ENCODE assay signal across 8 cellular contexts in genomic region chr19:57821095-57821890, GRCh38. TPM values are rescaled to one million over a fixed set of nuclear protein-coding genes. Genes with fewer than 3 reads are reported as not detected.
A peak's percentile ranks its signal among the peaks of the same experiment; 100 is the strongest.
DNase-seq lines count a peak whose midpoint lies in the region; ATAC-seq, FAIRE-seq and TF ChIP-seq lines count a peak whose summit lies in the region.
"Not testable (repeated sequence)": the region's sequence is repeated elsewhere in the genome, so short reads cannot be mapped to it uniquely, and the experiment has no call there.

No MANE protein-coding gene starts in this region.

- peak overlapping the region; percentile 86 for H3K4me2 ChIP-seq in GM23338
- peak overlapping the region; percentile 94 for H3K4me2 ChIP-seq in astrocyte (ENCODE audit: low read length)
- H3K4me2 ChIP-seq in trophoblast cell (ENCODE audit: low read length) = peak overlapping the region; percentile 94

- not testable (repeated sequence) for H3K9me3 Mint-ChIP-seq in GM23338; activated CD4-positive, alpha-beta memory T cell treated with anti-CD3 and anti-CD28 coated beads for 36 hours; astrocyte (ENCODE audit: unreplicated experiment)

- POLR2A ChIA-PET in activated CD4-positive, alpha-beta memory T cell treated with anti-CD3 and anti-CD28 coated beads for 36 hours (lab: Charles Lee) = not testable (repeated sequence)

- H3K4ac ChIP-seq in trophoblast cell (ENCODE audit: low read depth, low read length) = peak overlapping the region; percentile 97

- peaks cover 11% of the 10 kb centered on the region for H3K79me1 ChIP-seq in trophoblast cell (ENCODE audit: low read length)

- H3K36me3 Mint-ChIP-seq in GM23338 (ENCODE audit: low read depth) (peaks cover 49% of the 10 kb centered on the region), astrocyte (ENCODE audit: low read depth, unreplicated experiment) (peaks cover 13% of the 10 kb centered on the region)
- peaks cover 38% of the 10 kb centered on the region for H3K36me3 Mint-ChIP-seq in activated CD4-positive, alpha-beta memory T cell treated with anti-CD3 and anti-CD28 coated beads for 36 hours

- not testable (repeated sequence) for H4K12ac ChIP-seq in trophoblast cell (ENCODE audit: low read depth, low read length)

- not testable (repeated sequence) for H3K9me2 ChIP-seq in GM23338 (ENCODE audit: insufficient read depth)

- H3K9me3 ChIP-seq in NT2/D1 (ENCODE audit: insufficient read depth, low read length); astrocyte (ENCODE audit: insufficient read depth, low read depth, low read length); mesodermal cell (ENCODE audit: control insufficient read depth, low read length); trophoblast cell (ENCODE audit: insufficient read depth, low read depth, low read length): not testable (repeated sequence)

- H3K14ac ChIP-seq in trophoblast cell (ENCODE audit: low read length) = not testable (repeated sequence)

- H2AFZ ChIP-seq in GM23338; astrocyte (ENCODE audit: low read depth, low read length); trophoblast cell (ENCODE audit: insufficient read depth, low read length, poor library complexity): not testable (repeated sequence)

- H3K4me1 ChIP-seq in GM23338 (ENCODE audit: insufficient read depth) (peaks cover 31% of the 10 kb centered on the region), trophoblast cell (ENCODE audit: control insufficient read depth in 1 of 2, insufficient read depth in 2 of 2, low read length in 2 of 2) (peaks cover 10 to 18% of the 10 kb centered on the region in 2 experiments)
- not testable (repeated sequence) for H3K4me1 ChIP-seq in NT2/D1 (ENCODE audit: insufficient read depth, insufficient read length); astrocyte (ENCODE audit: insufficient read depth, low read length); mesodermal cell (ENCODE audit: control insufficient read depth, insufficient read depth, low read length, poor library complexity, severe bottlenecking)

- H2AK5ac ChIP-seq in trophoblast cell (ENCODE audit: low read length) = not testable (repeated sequence)

- not testable (repeated sequence) for DNase-seq in AG10803 (ENCODE audit: low read depth); GM23338 (ENCODE audit: low spot score); NT2/D1 (ENCODE audit: low read depth, low spot score); activated CD4-positive, alpha-beta memory T cell treated with anti-CD3 and anti-CD28 coated beads for 36 hours; astrocyte (ENCODE audit: low read depth); fibroblast of pulmonary artery (ENCODE audit: low read depth); trophoblast cell

- not testable (repeated sequence) for H3F3A ChIP-seq in GM23338 (replicated peaks; ENCODE audit: low read depth)

- H4K20me1 ChIP-seq in GM23338 (replicated peaks; ENCODE audit: insufficient read depth) (peaks cover 50% of the 10 kb centered on the region), astrocyte (ENCODE audit: insufficient read depth, low read length) (peaks cover 34% of the 10 kb centered on the region)

- not testable (repeated sequence) for H3K27me3 Mint-ChIP-seq in GM23338 (ENCODE audit: insufficient read depth, low read depth, poor library complexity); activated CD4-positive, alpha-beta memory T cell treated with anti-CD3 and anti-CD28 coated beads for 36 hours; astrocyte (ENCODE audit: low read depth, unreplicated experiment)

- not testable (repeated sequence) for H4K91ac ChIP-seq in trophoblast cell (ENCODE audit: low read depth, low read length)

- not testable (repeated sequence) for H2BK5ac ChIP-seq in trophoblast cell (ENCODE audit: low read depth, low read length, poor library complexity)

- not testable (repeated sequence) for H3K27me3 ChIP-seq in GM23338 (ENCODE audit: insufficient read depth); NT2/D1 (ENCODE audit: insufficient read depth, insufficient read length); astrocyte (ENCODE audit: insufficient read depth, low read length); trophoblast cell (ENCODE audit: insufficient read depth, low read length)

- peaks cover 73% of the 10 kb centered on the region for H3K79me2 ChIP-seq in GM23338 (replicated peaks; ENCODE audit: insufficient read depth)
- peaks cover 70% of the 10 kb centered on the region for H3K79me2 ChIP-seq in astrocyte (ENCODE audit: insufficient read depth, low read length)
- H3K79me2 ChIP-seq in trophoblast cell (ENCODE audit: control insufficient read depth, insufficient read depth, low read length, poor library complexity) = peaks cover 11% of the 10 kb centered on the region

- H3K9ac ChIP-seq in NT2/D1 (ENCODE audit: insufficient read length, low read depth) = peak overlapping the region; percentile 21
- not testable (repeated sequence) for H3K9ac ChIP-seq in astrocyte (ENCODE audit: low read length); trophoblast cell (ENCODE audit: low read length)

- not testable (repeated sequence) for H3K36me3 ChIP-seq in GM23338 (ENCODE audit: insufficient read depth); astrocyte (ENCODE audit: insufficient read depth, low read length); trophoblast cell (ENCODE audit: control insufficient read depth in 1 of 2, insufficient read depth in 2 of 2, low read length in 2 of 2)
- H3K36me3 ChIP-seq in NT2/D1 (ENCODE audit: insufficient read depth, insufficient read length, low read length) = peaks cover 34% of the 10 kb centered on the region
- H3K36me3 ChIP-seq in mesodermal cell (ENCODE audit: control insufficient read depth, insufficient read depth, low read length) = peaks cover 29% of the 10 kb centered on the region

- CTCF ChIA-PET in activated CD4-positive, alpha-beta memory T cell treated with anti-CD3 and anti-CD28 coated beads for 36 hours (lab: Charles Lee) = not testable (repeated sequence)

- H3K27ac Mint-ChIP-seq in GM23338; astrocyte (ENCODE audit: unreplicated experiment): not testable (repeated sequence)
- H3K27ac Mint-ChIP-seq in activated CD4-positive, alpha-beta memory T cell treated with anti-CD3 and anti-CD28 coated beads for 36 hours = peak overlapping the region; percentile 95

- not testable (repeated sequence) for H3K27ac ChIP-seq in GM23338 (ENCODE audit: low read depth); astrocyte (ENCODE audit: low read depth, low read length); mesodermal cell (ENCODE audit: low read depth, low read length, severe bottlenecking); trophoblast cell (ENCODE audit: low read depth, low read length)

- peak overlapping the region; percentile 98; the same call in 1 of the 2 replicates for H3K4me3 ChIP-seq in AG10803 (ENCODE audit: low read length)
- peak overlapping the region; percentile 95 for H3K4me3 ChIP-seq in GM23338
- H3K4me3 ChIP-seq in NT2/D1 (ENCODE audit: insufficient read length, low read depth); trophoblast cell (ENCODE audit: low read depth, low read length): not testable (repeated sequence)
- H3K4me3 ChIP-seq in astrocyte (ENCODE audit: insufficient read depth, low read depth, low read length) = peak overlapping the region; percentile 97
- H3K4me3 ChIP-seq in fibroblast of pulmonary artery (replicated peaks; ENCODE audit: low read depth, low read length) = peak overlapping the region; percentile 96
- H3K4me3 ChIP-seq in mesodermal cell (ENCODE audit: extremely low read depth, insufficient read depth, low read length, poor library complexity, severe bottlenecking) = peak overlapping the region; percentile 100

- not testable (repeated sequence) for H2BK120ac ChIP-seq in trophoblast cell (ENCODE audit: insufficient read depth, low read length, poor library complexity)

- H3K4me1 Mint-ChIP-seq in GM23338 = peaks cover 43% of the 10 kb centered on the region
- peaks cover 45% of the 10 kb centered on the region for H3K4me1 Mint-ChIP-seq in activated CD4-positive, alpha-beta memory T cell treated with anti-CD3 and anti-CD28 coated beads for 36 hours (ENCODE audit: low read depth)
- peaks cover 22% of the 10 kb centered on the region for H3K4me1 Mint-ChIP-seq in astrocyte (ENCODE audit: low read depth, unreplicated experiment)

- H3K4me3 Mint-ChIP-seq in GM23338 (peak overlapping the region; percentile 95), astrocyte (ENCODE audit: unreplicated experiment) (peak overlapping the region; percentile 98)
- H3K4me3 Mint-ChIP-seq in activated CD4-positive, alpha-beta memory T cell treated with anti-CD3 and anti-CD28 coated beads for 36 hours = peak overlapping the region; percentile 98

- not testable (repeated sequence) for FAIRE-seq in astrocyte (lab: Jason Lieb, UNC)

- not testable (repeated sequence) for H3K23ac ChIP-seq in trophoblast cell (ENCODE audit: low read length)

- ATAC-seq in GM23338 = not testable (repeated sequence)

- TF ChIP-seq CTCF in AG10803 (conservative IDR thresholded peaks at IDR 0.05; ENCODE audit: low read length); GM23338 (conservative IDR thresholded peaks at IDR 0.05; ENCODE audit: low read depth in 2 of 2); astrocyte (IDR thresholded peaks at IDR 0.05; ENCODE audit: insufficient read depth, low read depth, low read length); fibroblast of pulmonary artery (IDR thresholded peaks at IDR 0.05; ENCODE audit: low read length, missing control alignments): not testable (repeated sequence)

- not testable (repeated sequence) for H4K8ac ChIP-seq in trophoblast cell (ENCODE audit: low read depth, low read length)

- intact Hi-C loops in activated CD4-positive, alpha-beta memory T cell treated with anti-CD3 and anti-CD28 coated beads for 36 hours (cut with micrococcal nuclease) = not testable (repeated sequence)

- H2BK12ac ChIP-seq in trophoblast cell (ENCODE audit: low read length) = not testable (repeated sequence)

- 93% methylated on average over 2 of the region's 6 CpGs; no CpG with 5 or more reads in 1 of the 2 experiments for WGBS in mesodermal cell (ENCODE audit: insufficient coverage in 2 of 2), 2 experiments
- WGBS in trophoblast cell (ENCODE audit: extremely low coverage, insufficient coverage, insufficient read length) = no CpG with 5 or more reads among the region's 6 CpGs

- not testable (repeated sequence) for H3K18ac ChIP-seq in trophoblast cell (ENCODE audit: low read length)

RNA-seq across cellular contexts. Expression of gene ZNF552, which starts 6.6 kb away (rescaled TPM):
- 15.7 and 18.9 TPM in 2 replicates for total RNA-seq in GM23338 (2014; rRNA removed; shearing (Covaris generic))
- polyA plus RNA-seq in GM23338 (2016; fragmentation: Nextera tagmentation; extraction: Ambion mirVana) = 7.7 and 11.7 TPM in 2 replicates
- 1 to 10 TPM; 4.8 to 6.1 TPM for total RNA-seq in activated CD4-positive, alpha-beta memory T cell treated with anti-CD3 and anti-CD28 coated beads for 36 hours
- 7.2 and 9.6 TPM in 2 replicates for total RNA-seq in astrocyte
- polyA plus RNA-seq in mesodermal cell (2013, experiment 1 of 2) = 3.3 TPM
- 4.7 TPM for polyA plus RNA-seq in mesodermal cell (2013, experiment 2 of 2)
- polyA plus RNA-seq in trophoblast cell (2013) = 12.1 and 12.7 TPM in 2 replicates

RNA-seq across cellular contexts. Expression of gene ZNF587B, which starts 8.8 kb away (rescaled TPM):
- total RNA-seq in GM23338 (2014; rRNA removed; shearing (Covaris generic)) = 62.0 and 69.9 TPM in 2 replicates
- polyA plus RNA-seq in GM23338 (2016; fragmentation: Nextera tagmentation; extraction: Ambion mirVana) = 13.7 and 16.6 TPM in 2 replicates
- total RNA-seq in activated CD4-positive, alpha-beta memory T cell treated with anti-CD3 and anti-CD28 coated beads for 36 hours = 10 to 100 TPM; 14.2 to 15.2 TPM
- total RNA-seq in astrocyte = 15.2 and 17.9 TPM in 2 replicates
- polyA plus RNA-seq in mesodermal cell (2013, experiment 1 of 2) = 5.3 TPM
- polyA plus RNA-seq in mesodermal cell (2013, experiment 2 of 2) = 5.7 TPM
- 7.5 and 8.0 TPM in 2 replicates for polyA plus RNA-seq in trophoblast cell (2013)

RNA-seq across cellular contexts. Expression of gene ZNF587, which starts 28.4 kb away (rescaled TPM):
- 31.8 and 38.7 TPM in 2 replicates for total RNA-seq in GM23338 (2014; rRNA removed; shearing (Covaris generic))
- polyA plus RNA-seq in GM23338 (2016; fragmentation: Nextera tagmentation; extraction: Ambion mirVana) = 12.8 and 13.6 TPM in 2 replicates
- total RNA-seq in activated CD4-positive, alpha-beta memory T cell treated with anti-CD3 and anti-CD28 coated beads for 36 hours = 10 to 100 TPM; 20.9 to 23.9 TPM
- 36.7 and 37.4 TPM in 2 replicates for total RNA-seq in astrocyte
- 23.0 TPM for polyA plus RNA-seq in mesodermal cell (2013, experiment 1 of 2)
- 20.2 TPM for polyA plus RNA-seq in mesodermal cell (2013, experiment 2 of 2)
- 18.5 and 19.9 TPM in 2 replicates for polyA plus RNA-seq in trophoblast cell (2013)

RNA-seq across cellular contexts. Expression of gene ZNF586, which starts 51.8 kb away (rescaled TPM):
- 12.5 and 16.9 TPM in 2 replicates for total RNA-seq in GM23338 (2014; rRNA removed; shearing (Covaris generic))
- 5.2 and 7.2 TPM in 2 replicates for polyA plus RNA-seq in GM23338 (2016; fragmentation: Nextera tagmentation; extraction: Ambion mirVana)
- 10 to 100 TPM; 11.5 to 11.7 TPM for total RNA-seq in activated CD4-positive, alpha-beta memory T cell treated with anti-CD3 and anti-CD28 coated beads for 36 hours
- total RNA-seq in astrocyte = 8.8 and 11.5 TPM in 2 replicates
- polyA plus RNA-seq in mesodermal cell (2013, experiment 1 of 2) = 6.0 TPM
- 5.3 TPM for polyA plus RNA-seq in mesodermal cell (2013, experiment 2 of 2)
- polyA plus RNA-seq in trophoblast cell (2013) = 4.7 and 4.8 TPM in 2 replicates
